Comparison of ENCODE assay signal across 26 cellular contexts in genomic region chr7:1019789-1020610, GRCh38. TPM values are rescaled to one million over a fixed set of nuclear protein-coding genes. Genes with fewer than 3 reads are reported as not detected.
DNase-seq lines count a peak whose midpoint lies in the region; ATAC-seq, FAIRE-seq and TF ChIP-seq lines count a peak whose summit lies in the region.
"Had no signal": no experiment of that assay in that cellular context is flagged by ENCODE, and none has a peak within 500 bp of the region (broad histone marks: within the 10 kb centered on the region; RNA-seq: fewer than 3 reads in every experiment).

No MANE protein-coding gene starts in this region.

- no peak overlapping the region for H3K4me2 ChIP-seq in GM23338
- H3K4me2 ChIP-seq in GM12878 (ENCODE audit: control insufficient read depth, insufficient read depth): no peak overlapping the region
- H3K4me2 ChIP-seq in mesendoderm (ENCODE audit: low read length): no peak overlapping the region

- H3K4me1 ChIP-seq in BE2C: no peaks in the 10 kb centered on the region
- no peaks in the 10 kb centered on the region for H3K4me1 ChIP-seq in GM23338 (ENCODE audit: insufficient read depth)
- peaks cover 23% of the 10 kb centered on the region for H3K4me1 ChIP-seq in GM12878 (ENCODE audit: control insufficient read depth, insufficient read depth, low read length)
- no peaks in the 10 kb centered on the region for H3K4me1 ChIP-seq in mesendoderm (ENCODE audit: control insufficient read depth, low read depth, low read length)
- H3K4me1 ChIP-seq in Peyer's patch: peaks cover 0 to 16% (median 5%) of the 10 kb centered on the region in 4 donors

- TF ChIP-seq RAD21 in GM12878 (IDR thresholded peaks at IDR 0.05; ENCODE audit: insufficient read depth, low read depth, low read length): no peak

- no peak overlapping the region for H3K4ac ChIP-seq in mesendoderm (ENCODE audit: low read depth, low read length)

- H3K27me3 ChIP-seq in BE2C (no peaks in the 10 kb centered on the region), GM23338 (ENCODE audit: insufficient read depth) (no peaks in the 10 kb centered on the region), GM12878 (replicated peaks in 1 of 2; ENCODE audit: control insufficient read depth in 2 of 2, insufficient read depth in 2 of 2, low read length in 1 of 2) (no peaks in the 10 kb centered on the region), mesendoderm (ENCODE audit: insufficient read depth, low read length, poor library complexity) (no peaks in the 10 kb centered on the region), Peyer's patch (no peaks in the 10 kb centered on the region)
- H3K27me3 ChIP-seq: MG63 had no signal

- no peak for TF ChIP-seq CTCF in BE2C (IDR thresholded peaks at IDR 0.05; ENCODE audit: low read depth, low read length)
- peak in 1 of 2 experiments; percentile 26; a peak in 1 of 4 replicates for TF ChIP-seq CTCF in GM23338 (conservative IDR thresholded peaks at IDR 0.05; ENCODE audit: low read depth in 2 of 2)
- no peak for TF ChIP-seq CTCF in GM12878 (IDR thresholded peaks at IDR 0.05 in 2 of 3, conservative IDR thresholded peaks at IDR 0.05 in 1 of 3; ENCODE audit: control insufficient read depth in 2 of 3, extremely low read depth in 1 of 3, insufficient read depth in 1 of 3, low read depth in 3 of 3, low read length in 3 of 3)
- no peak for TF ChIP-seq CTCF in Peyer's patch (IDR thresholded peaks at IDR 0.05)

- H3K9me3 ChIP-seq in BE2C (no peaks in the 10 kb centered on the region), GM12878 (replicated peaks; ENCODE audit: control insufficient read depth, insufficient read depth, low read length) (peaks cover 11% of the 10 kb centered on the region; the same call in 2 of the 3 replicates), Peyer's patch (no peaks in the 10 kb centered on the region)
- H3K9me3 ChIP-seq: MG63 had no signal

- SMC1A ChIA-PET in GM12878 (lab: Charles Lee; ENCODE audit: uncharacterized antibody, unreplicated experiment): interaction anchor here (2.3 to 9.0 kb wide), 2 partner anchors 25 to 46 kb away, joined by 8 to 71 read pairs; no protein-coding TSS in a partner anchor

- no TSS peak for BruUV-seq in GM12878 (replicated peaks; lab: Mats Ljungman, UMichigan)

- no peak overlapping the region for H3K23ac ChIP-seq in mesendoderm (ENCODE audit: low read length)

- no peak overlapping the region for H3K9ac ChIP-seq in GM12878 (ENCODE audit: control insufficient read depth, insufficient read depth, low read length)
- H3K9ac ChIP-seq in mesendoderm (ENCODE audit: low read length): no peak overlapping the region
- H3K9ac ChIP-seq: GM23248 had no signal

- H3K36me3 ChIP-seq in BE2C (peaks cover 22% of the 10 kb centered on the region), GM23338 (ENCODE audit: insufficient read depth) (no peaks in the 10 kb centered on the region), GM12878 (ENCODE audit: control insufficient read depth in 2 of 2, insufficient read depth in 2 of 2, low read length in 1 of 2) (peaks cover 7 to 12% of the 10 kb centered on the region in 2 experiments; a peak in 3 of 4 replicates), mesendoderm (ENCODE audit: control insufficient read depth, insufficient read depth, low read length) (no peaks in the 10 kb centered on the region), Peyer's patch (no peaks in the 10 kb centered on the region)

- H3K4me1 Mint-ChIP-seq in GM23338: no peaks in the 10 kb centered on the region; the same call in 2 of the 3 replicates

- H3K4me3 Mint-ChIP-seq in GM23338: no peak overlapping the region
- H3K4me3 Mint-ChIP-seq: CD4-positive, CD25-positive, alpha-beta regulatory T cell had no signal

- no peaks in the 10 kb centered on the region for H3K9me2 ChIP-seq in GM23338 (ENCODE audit: insufficient read depth)

- no peak overlapping the region for H2AK5ac ChIP-seq in mesendoderm (ENCODE audit: low read length)

- no peak overlapping the region for H2BK120ac ChIP-seq in mesendoderm (ENCODE audit: low read depth, low read length)

- H3K27ac ChIP-seq in GM23338 (ENCODE audit: low read depth): no peak overlapping the region
- H3K27ac ChIP-seq in GM12878 (ENCODE audit: control insufficient read depth, insufficient read depth): no peak overlapping the region
- no peak overlapping the region for H3K27ac ChIP-seq in mesendoderm (ENCODE audit: low read depth, low read length)
- H3K27ac ChIP-seq in Peyer's patch: no peak overlapping the region
- H3K27ac ChIP-seq: GM23248 had no signal

- in situ Hi-C loops in GM12878 (cut with MboI): no loop called here

- TF ChIP-seq POLR2A in GM12878 (IDR thresholded peaks at IDR 0.05; ENCODE audit: low read depth, low read length): no peak; the same call in 1 of the 2 replicates
- TF ChIP-seq POLR2A in Peyer's patch (IDR thresholded peaks at IDR 0.05): no peak

- intact Hi-C loops in GM12878 (cut with micrococcal nuclease; ENCODE audit: unreplicated experiment): no loop called here

- no peak overlapping the region for H2BK5ac ChIP-seq in mesendoderm (ENCODE audit: low read length)

- H2AFZ ChIP-seq in GM23338 (no peak overlapping the region), GM12878 (ENCODE audit: control insufficient read depth, low read depth, low read length) (no peak overlapping the region)
- H2AFZ ChIP-seq: GM23248 had no signal

- no peak for FAIRE-seq in GM12878 (lab: Jason Lieb, UNC)
- FAIRE-seq: A204.1, GM12892, RCC 7860 had no signal

- H4K5ac ChIP-seq in mesendoderm (ENCODE audit: low read length): no peak overlapping the region

- peak; percentile 14 for ATAC-seq in GM23338
- no peak for ATAC-seq in GM12878
- no peak for ATAC-seq in HG03378 (IDR thresholded peaks at IDR 0.05; ENCODE audit: unreplicated experiment)

- no peaks in the 10 kb centered on the region for H3K79me1 ChIP-seq in mesendoderm (ENCODE audit: low read length)

- CTCF ChIA-PET in GM12878 (lab: Yijun Ruan, JAX): interaction anchor here (0.9 to 1.9 kb wide), 3 partner anchors 26 to 46 kb away, joined by 3 to 7 read pairs (median 4); no protein-coding TSS in a partner anchor

- 97% methylated on average over 41 of the region's 42 CpGs for WGBS in GM12878 (ENCODE audit: insufficient coverage, insufficient replicate concordance, low lambda C conversion rate, missing lambda C conversion rate)
- no CpG with 5 or more reads among the region's 42 CpGs for WGBS in mesendoderm (ENCODE audit: extremely low coverage, insufficient coverage, low lambda C conversion rate)

- H3K36me3 Mint-ChIP-seq in GM23338 (ENCODE audit: low read depth): peaks cover 8% of the 10 kb centered on the region; the same call in 2 of the 3 replicates

- POLR2A ChIA-PET in GM12878 (lab: Charles Lee): interaction anchor here (1.5 kb wide), 1 partner anchor 27 kb away, joined by 5 read pairs; no protein-coding TSS in a partner anchor

- H3F3A ChIP-seq in GM23338 (replicated peaks; ENCODE audit: low read depth): no peaks in the 10 kb centered on the region

- no peak for TF ChIP-seq EP300 in GM12878 (IDR thresholded peaks at IDR 0.05; ENCODE audit: borderline replicate concordance in 1 of 2, control insufficient read depth in 1 of 2, low read depth in 2 of 2, low read length in 2 of 2)

- H3K56ac ChIP-seq in mesendoderm (ENCODE audit: low read length): no peak overlapping the region

- H3K4me3 ChIP-seq in BE2C (ENCODE audit: low read depth, low read length) (no peak overlapping the region), GM23338 (no peak overlapping the region), GM12878 (no peak overlapping the region), mesendoderm (ENCODE audit: low read length) (no peak overlapping the region), Peyer's patch (no peak overlapping the region)
- H3K4me3 ChIP-seq: GM23248, MG63 had no signal

- H3K79me2 ChIP-seq in GM23338 (replicated peaks; ENCODE audit: insufficient read depth) (no peaks in the 10 kb centered on the region), GM12878 (ENCODE audit: control insufficient read depth, insufficient read depth, low read length) (peaks cover 47% of the 10 kb centered on the region), mesendoderm (ENCODE audit: control insufficient read depth, insufficient read depth, low read length) (no peaks in the 10 kb centered on the region)

- H3K27ac Mint-ChIP-seq in GM23338: no peak overlapping the region
- H3K27ac Mint-ChIP-seq: CD4-positive, CD25-positive, alpha-beta regulatory T cell had no signal

- DNase-seq in BE2C (peak; percentile 11), GM23338 (ENCODE audit: low spot score) (no peak), GM12878 (ENCODE audit: low read depth, low spot score) (no peak), mesendoderm (peak; percentile 18), NCI-H187 (lab: John Stamatoyannopoulos, UW) (no peak), COR-L47 (lab: John Stamatoyannopoulos, UW) (no peak), Peyer's patch (no peak)
- DNase-seq: DMS 273 treated with DMSO at 0.1 percent for 48 hours; DND-41; GM23248; HCEC 1CT; MG63; NCI-H1048; NCI-H1436; NCI-H2029; NCI-H345; NCI-H524; NCI-H774; NK-92 treated with Interleukin-12 subunit alpha and Interleukin-12 subunit beta, amount 100 ng/mL, for 24 hours; SHP77 had no signal

- H4K8ac ChIP-seq in mesendoderm (ENCODE audit: low read depth, low read length): no peak overlapping the region

- no peak overlapping the region for H3K18ac ChIP-seq in mesendoderm (ENCODE audit: low read length)

- peaks cover 5% of the 10 kb centered on the region for H3K27me3 Mint-ChIP-seq in GM23338 (ENCODE audit: insufficient read depth, low read depth, poor library complexity)
- H3K27me3 Mint-ChIP-seq: CD4-positive, CD25-positive, alpha-beta regulatory T cell had no signal

- no peaks in the 10 kb centered on the region; the same call in 2 of the 3 replicates for H3K9me3 Mint-ChIP-seq in GM23338

- H2BK15ac ChIP-seq in mesendoderm (replicated peaks; ENCODE audit: low read depth): no peak overlapping the region

- RAD21 ChIA-PET in GM12878 (lab: Charles Lee; ENCODE audit: unreplicated experiment): interaction anchor here (1.9 kb wide), 1 partner anchor 46 kb away, joined by 7 read pairs; no protein-coding TSS in a partner anchor

- H4K20me1 ChIP-seq in GM23338 (replicated peaks; ENCODE audit: insufficient read depth) (no peaks in the 10 kb centered on the region), GM12878 (ENCODE audit: control insufficient read depth, insufficient read depth) (no peaks in the 10 kb centered on the region)

RNA-seq across cellular contexts. Expression of gene GPR146, which starts 24.3 kb away (rescaled TPM):
- 41.4 TPM for polyA plus RNA-seq in BE2C (2012; ENCODE audit: insufficient read depth, insufficient read length, low read depth)
- 0.16 and 0.28 TPM in 2 replicates for total RNA-seq in GM23338 (2014; rRNA removed; shearing (Covaris generic))
- polyA plus RNA-seq in GM23338 (2016; fragmentation: Nextera tagmentation; extraction: Ambion mirVana) (0.37 TPM in 1 of 2 replicates, not detected in the other), GM12878 (2011; rRNA removed) (9.0 and 12.0 TPM in 2 replicates), GM12878 (2014; fragmentation: Illumina TruSeq; extraction: Trizol) (0.19 TPM in 1 of 2 replicates, not detected in the other), GM12878 (2014; fragmentation: Nextera tagmentation; extraction: Ambion mirVana) (not detected), GM12878 (2014; rRNA removed) (0.50 and 0.80 TPM in 2 replicates), GM12878 (2016; fragmentation: Nextera tagmentation; extraction: Ambion mirVana) (1 to 10 TPM in 1 of 2 experiments, under 1 TPM in 1; 0.56 to 1.0 TPM)
- total RNA-seq in GM12878 (2013; cell fraction: nucleolus; rRNA removed): 30.0 and 31.5 TPM in 2 replicates
- total RNA-seq in GM12878 (2014; rRNA removed) (0.65 and 0.68 TPM in 2 replicates), GM12878 (2014; rRNA removed; fragmentation: Illumina TruSeq; extraction: Trizol) (0.36 and 0.92 TPM in 2 replicates), GM12878 (2021) (0.51 and 1.1 TPM in 2 replicates), Peyer's patch (10 to 100 TPM in 1 of 4 donors, 1 to 10 TPM in 3; 1.4 to 13.2 (median 4.4) TPM)
- 3.5 TPM for polyA plus RNA-seq in GM12878 (2011; ENCODE audit: low read depth)
- 12.9 and 14.2 TPM in 2 replicates for polyA plus RNA-seq in GM12878 (2011; cell fraction: cytosol; rRNA removed)
- 18.1 and 26.9 TPM in 2 replicates for polyA plus RNA-seq in GM12878 (2011; cell fraction: nucleus; rRNA removed)
- polyA plus RNA-seq in GM12878 (2012): 5.0 and 11.4 TPM in 2 replicates
- polyA minus RNA-seq in GM12878 (2011; rRNA and poly(A)+ RNA removed): 11.6 and 21.0 TPM in 2 replicates
- 2.2 and 3.7 TPM in 2 replicates for polyA minus RNA-seq in GM12878 (2011; cell fraction: cytosol; rRNA and poly(A)+ RNA removed)
- 6.0 and 13.7 TPM in 2 replicates for polyA minus RNA-seq in GM12878 (2011; cell fraction: nucleus; rRNA and poly(A)+ RNA removed)
- 0.41 TPM for polyA plus RNA-seq in mesendoderm (2013, experiment 1 of 2)
- polyA plus RNA-seq in mesendoderm (2013, experiment 2 of 2): 0.42 TPM

RNA-seq across cellular contexts. Expression of gene CYP2W1, which starts 37.0 kb away (rescaled TPM):
- 0.19 TPM for polyA plus RNA-seq in BE2C (2012; ENCODE audit: insufficient read depth, insufficient read length, low read depth)
- not detected in 2 replicates for total RNA-seq in GM23338 (2014; rRNA removed; shearing (Covaris generic))
- polyA plus RNA-seq in GM23338 (2016; fragmentation: Nextera tagmentation; extraction: Ambion mirVana): not detected in 2 replicates
- not detected in 2 replicates for total RNA-seq in GM12878 (2013; cell fraction: nucleolus; rRNA removed)
- not detected in 2 replicates for total RNA-seq in GM12878 (2014; rRNA removed)
- not detected in 2 replicates for total RNA-seq in GM12878 (2014; rRNA removed; fragmentation: Illumina TruSeq; extraction: Trizol)
- total RNA-seq in GM12878 (2021): not detected in 2 replicates
- polyA plus RNA-seq in GM12878 (2011; ENCODE audit: low read depth): not detected
- not detected in 2 replicates for polyA plus RNA-seq in GM12878 (2011; rRNA removed)
- polyA plus RNA-seq in GM12878 (2011; cell fraction: cytosol; rRNA removed): not detected in 2 replicates
- polyA plus RNA-seq in GM12878 (2011; cell fraction: nucleus; rRNA removed): 0.04 and 0.07 TPM in 2 replicates
- polyA plus RNA-seq in GM12878 (2012): not detected in 2 replicates
- not detected in 2 replicates for polyA plus RNA-seq in GM12878 (2014; fragmentation: Illumina TruSeq; extraction: Trizol)
- polyA plus RNA-seq in GM12878 (2014; fragmentation: Nextera tagmentation; extraction: Ambion mirVana): not detected
- polyA plus RNA-seq in GM12878 (2014; rRNA removed): not detected in 2 replicates
- polyA plus RNA-seq in GM12878 (2016; fragmentation: Nextera tagmentation; extraction: Ambion mirVana): not detected
- not detected in 2 replicates for polyA minus RNA-seq in GM12878 (2011; rRNA and poly(A)+ RNA removed)
- not detected in 2 replicates for polyA minus RNA-seq in GM12878 (2011; cell fraction: cytosol; rRNA and poly(A)+ RNA removed)
- polyA minus RNA-seq in GM12878 (2011; cell fraction: nucleus; rRNA and poly(A)+ RNA removed): not detected in 2 replicates
- not detected for polyA plus RNA-seq in mesendoderm (2013, experiment 1 of 2)
- not detected for polyA plus RNA-seq in mesendoderm (2013, experiment 2 of 2)
- total RNA-seq in Peyer's patch: 10 to 100 TPM in 1 of 4 donors, 1 to 10 TPM in 2, not detected in 1; 2.3 to 23.1 (median 2.5) TPM
- total RNA-seq: CD4-positive, CD25-positive, alpha-beta regulatory T cell; GM23248; LHCN-M2 had no signal
- polyA plus RNA-seq: CD4-positive, CD25-positive, alpha-beta regulatory T cell; GM23248 had no signal

RNA-seq across cellular contexts. Expression of gene COX19, which starts 44.7 kb away (rescaled TPM):
- 18.8 TPM for polyA plus RNA-seq in BE2C (2012; ENCODE audit: insufficient read depth, insufficient read length, low read depth)
- 6.2 and 11.7 TPM in 2 replicates for total RNA-seq in GM23338 (2014; rRNA removed; shearing (Covaris generic))
- 12.6 and 13.9 TPM in 2 replicates for polyA plus RNA-seq in GM23338 (2016; fragmentation: Nextera tagmentation; extraction: Ambion mirVana)
- total RNA-seq in GM12878 (2013; cell fraction: nucleolus; rRNA removed): 117 and 121 TPM in 2 replicates
- 10.2 and 12.5 TPM in 2 replicates for total RNA-seq in GM12878 (2014; rRNA removed)
- 9.5 and 11.4 TPM in 2 replicates for total RNA-seq in GM12878 (2014; rRNA removed; fragmentation: Illumina TruSeq; extraction: Trizol)
- 8.6 and 9.0 TPM in 2 replicates for total RNA-seq in GM12878 (2021)
- polyA plus RNA-seq in GM12878 (2011; ENCODE audit: low read depth): 4.5 TPM
- 15.9 and 17.0 TPM in 2 replicates for polyA plus RNA-seq in GM12878 (2011; rRNA removed)
- polyA plus RNA-seq in GM12878 (2011; cell fraction: cytosol; rRNA removed): 10.8 and 11.2 TPM in 2 replicates
- polyA plus RNA-seq in GM12878 (2011; cell fraction: nucleus; rRNA removed): 22.4 and 24.8 TPM in 2 replicates
- polyA plus RNA-seq in GM12878 (2012): 6.9 and 7.6 TPM in 2 replicates
- 7.0 and 12.4 TPM in 2 replicates for polyA plus RNA-seq in GM12878 (2014; fragmentation: Illumina TruSeq; extraction: Trizol)
- polyA plus RNA-seq in GM12878 (2014; fragmentation: Nextera tagmentation; extraction: Ambion mirVana): 1 to 10 TPM; 3.7 to 6.6 TPM
- polyA plus RNA-seq in GM12878 (2014; rRNA removed): 8.9 and 10.2 TPM in 2 replicates
- 10 to 100 TPM; 15.0 to 17.9 TPM for polyA plus RNA-seq in GM12878 (2016; fragmentation: Nextera tagmentation; extraction: Ambion mirVana)
- polyA minus RNA-seq in GM12878 (2011; rRNA and poly(A)+ RNA removed): 11.1 and 20.0 TPM in 2 replicates
- 2.1 and 2.7 TPM in 2 replicates for polyA minus RNA-seq in GM12878 (2011; cell fraction: cytosol; rRNA and poly(A)+ RNA removed)
- polyA minus RNA-seq in GM12878 (2011; cell fraction: nucleus; rRNA and poly(A)+ RNA removed): 11.1 and 16.1 TPM in 2 replicates
- 5.7 TPM for polyA plus RNA-seq in mesendoderm (2013, experiment 1 of 2)
- polyA plus RNA-seq in mesendoderm (2013, experiment 2 of 2): 5.2 TPM
- 10 to 100 TPM; 15.9 to 41.3 (median 24.7) TPM for total RNA-seq in Peyer's patch

Comparison
In these comparisons a context has a peak if more than half of its experiments do, and no peak if none do; other contexts are left out.
1. DNase-seq: peak in BE2C (single experiment) and mesendoderm (single experiment); none in GM23338 (single experiment), GM12878 (single experiment), NCI-H187 (0 of 2), COR-L47 (single experiment) and Peyer's patch (0 of 3).